ENCODE assay signal across 9 cellular contexts in the genomic region with DNA sequence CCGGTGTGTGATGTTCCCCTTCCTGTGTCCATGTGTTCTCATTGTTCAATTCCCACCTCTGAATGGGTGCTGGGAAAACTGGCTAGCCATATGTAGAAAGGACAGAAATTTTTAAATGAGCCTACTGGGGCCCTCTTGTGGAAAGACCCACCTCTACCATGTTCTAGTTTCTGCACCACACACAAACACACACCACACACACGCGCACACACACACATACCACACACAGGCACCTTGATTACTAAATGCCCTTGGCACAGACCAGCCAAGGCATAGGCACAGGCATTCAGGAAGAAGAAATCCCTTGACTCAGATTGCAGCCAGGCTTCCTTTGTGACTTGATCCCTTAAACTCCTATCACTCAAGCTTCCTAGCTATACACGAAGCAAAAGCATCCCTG.
DNase-seq lines count a peak whose midpoint lies in the region; ATAC-seq and TF ChIP-seq lines count a peak whose summit lies in the region.
"Had no signal": no experiment of that assay in that cellular context is flagged by ENCODE, and none has a peak within 500 bp of the region (broad histone marks: within the 10 kb centered on the region; RNA-seq: fewer than 3 reads in every experiment).

No MANE protein-coding gene starts in this region.

- peaks cover 2% of the 10 kb centered on the region for H3K27me3 Mint-ChIP-seq in activated CD4-positive, alpha-beta T cell treated with anti-CD3 and anti-CD28 coated beads for 36 hours
- no peaks in the 10 kb centered on the region for H3K27me3 Mint-ChIP-seq in activated naive CD8-positive, alpha-beta T cell treated with anti-CD3 and anti-CD28 coated beads, Interleukin-2, amount 50 U/mL, for 24 hours

- intact Hi-C loops in activated CD4-positive, alpha-beta T cell treated with anti-CD3 and anti-CD28 coated beads for 36 hours (cut with DNase I, micrococcal nuclease), result no loop called here

- no peaks in the 10 kb centered on the region for H3K9me3 ChIP-seq in OCI-LY1 (ENCODE audit: low read length)
- H3K9me3 ChIP-seq in thoracic aorta, result no peaks in the 10 kb centered on the region

- POLR2A ChIA-PET in activated CD4-positive, alpha-beta T cell treated with anti-CD3 and anti-CD28 coated beads for 36 hours (lab: Charles Lee), result no interaction called here

- H3K27me3 ChIP-seq in OCI-LY1 (ENCODE audit: insufficient read depth, low read length), result no peaks in the 10 kb centered on the region
- H3K27me3 ChIP-seq in thoracic aorta (replicated peaks; ENCODE audit: insufficient read depth), result no peaks in the 10 kb centered on the region

- no peak for ATAC-seq in activated CD4-positive, alpha-beta T cell treated with anti-CD3 and anti-CD28 coated beads for 36 hours
- ATAC-seq in thoracic aorta (ENCODE audit: insufficient number of reproducible peaks, low FRiP score, low read depth) (no peak), GM19035 (IDR thresholded peaks at IDR 0.05; ENCODE audit: unreplicated experiment) (no peak), HG03439 (IDR thresholded peaks at IDR 0.05; ENCODE audit: unreplicated experiment) (no peak)
- no peak for ATAC-seq in activated naive CD8-positive, alpha-beta T cell treated with anti-CD3 and anti-CD28 coated beads, Interleukin-2, amount 50 U/mL, for 24 hours

- CTCF ChIA-PET in activated CD4-positive, alpha-beta T cell treated with anti-CD3 and anti-CD28 coated beads for 36 hours (lab: Charles Lee), result interaction anchor here (1.0 kb wide), 1 partner anchor 10 kb away, joined by 4 read pairs; no protein-coding TSS in a partner anchor

- peaks cover 13% of the 10 kb centered on the region for H3K4me1 Mint-ChIP-seq in activated CD4-positive, alpha-beta T cell treated with anti-CD3 and anti-CD28 coated beads for 36 hours
- H3K4me1 Mint-ChIP-seq in activated naive CD8-positive, alpha-beta T cell treated with anti-CD3 and anti-CD28 coated beads, Interleukin-2, amount 50 U/mL, for 24 hours, result peaks cover 42% of the 10 kb centered on the region

- no peak overlapping the region for H3K9ac ChIP-seq in OCI-LY1 (ENCODE audit: low read length)

- H3K4me3 Mint-ChIP-seq in activated CD4-positive, alpha-beta T cell treated with anti-CD3 and anti-CD28 coated beads for 36 hours, result no peak overlapping the region
- H3K4me3 Mint-ChIP-seq in activated naive CD8-positive, alpha-beta T cell treated with anti-CD3 and anti-CD28 coated beads, Interleukin-2, amount 50 U/mL, for 24 hours, result no peak overlapping the region

- no peak overlapping the region for H3K27ac Mint-ChIP-seq in activated CD4-positive, alpha-beta T cell treated with anti-CD3 and anti-CD28 coated beads for 36 hours
- no peak overlapping the region for H3K27ac Mint-ChIP-seq in activated naive CD8-positive, alpha-beta T cell treated with anti-CD3 and anti-CD28 coated beads, Interleukin-2, amount 50 U/mL, for 24 hours

- H3K4me3 ChIP-seq in OCI-LY1 (ENCODE audit: low read depth, low read length, poor library complexity, severe bottlenecking) (no peak overlapping the region), thoracic aorta (no peak overlapping the region)

- no peaks in the 10 kb centered on the region for H3F3A ChIP-seq in OCI-LY1 (ENCODE audit: insufficient read depth, low read length)

- no peaks in the 10 kb centered on the region for H3K4me1 ChIP-seq in OCI-LY1 (ENCODE audit: insufficient read depth, low read length, severe bottlenecking)
- H3K4me1 ChIP-seq in thoracic aorta (ENCODE audit: control insufficient read depth in 1 of 2, low read depth in 2 of 2), result peaks cover 42 to 86% of the 10 kb centered on the region in 2 donors

- H2AFZ ChIP-seq in OCI-LY1 (ENCODE audit: low read length), result no peak overlapping the region

- TF ChIP-seq CTCF in OCI-LY1 (IDR thresholded peaks at IDR 0.05; ENCODE audit: low read length) (peak; percentile 55), thoracic aorta (IDR thresholded peaks at IDR 0.05) (no peak)

- no peak overlapping the region for H3K4me2 ChIP-seq in OCI-LY1 (ENCODE audit: low read length)

- H3K36me3 ChIP-seq in OCI-LY1 (ENCODE audit: insufficient read depth, low read length) (no peaks in the 10 kb centered on the region), thoracic aorta (no peaks in the 10 kb centered on the region)

- peak; percentile 11 for DNase-seq in activated CD4-positive, alpha-beta T cell treated with anti-CD3 and anti-CD28 coated beads for 48 hours
- no peak for DNase-seq in activated CD4-positive, alpha-beta T cell treated with anti-CD3 and anti-CD28 coated beads for 36 hours
- DNase-seq in fibroblast of peridontal ligament (ENCODE audit: extremely low read depth) (peak; percentile 23), thoracic aorta (ENCODE audit: low spot score) (no peak)
- DNase-seq in activated naive CD8-positive, alpha-beta T cell treated with anti-CD3 and anti-CD28 coated beads, Interleukin-2, amount 50 U/mL, for 24 hours, result no peak
- DNase-seq: left cardiac atrium had no signal

- H3K36me3 Mint-ChIP-seq in activated CD4-positive, alpha-beta T cell treated with anti-CD3 and anti-CD28 coated beads for 36 hours (ENCODE audit: low read depth), result no peaks in the 10 kb centered on the region
- no peaks in the 10 kb centered on the region for H3K36me3 Mint-ChIP-seq in activated naive CD8-positive, alpha-beta T cell treated with anti-CD3 and anti-CD28 coated beads, Interleukin-2, amount 50 U/mL, for 24 hours (ENCODE audit: low read depth)

- no peak overlapping the region for H3K27ac ChIP-seq in OCI-LY1 (ENCODE audit: low read depth, low read length, poor library complexity, severe bottlenecking)
- H3K27ac ChIP-seq in thoracic aorta, result peak overlapping the region; percentile 38 to 65

- no peaks in the 10 kb centered on the region for H3K79me2 ChIP-seq in OCI-LY1 (ENCODE audit: insufficient read depth, low read length)

- no peaks in the 10 kb centered on the region for H4K20me1 ChIP-seq in OCI-LY1 (ENCODE audit: insufficient read depth, low read length)

- H3K9me3 Mint-ChIP-seq in activated CD4-positive, alpha-beta T cell treated with anti-CD3 and anti-CD28 coated beads for 36 hours (ENCODE audit: low read depth), result no peaks in the 10 kb centered on the region
- H3K9me3 Mint-ChIP-seq in activated naive CD8-positive, alpha-beta T cell treated with anti-CD3 and anti-CD28 coated beads, Interleukin-2, amount 50 U/mL, for 24 hours, result no peaks in the 10 kb centered on the region

- no peaks in the 10 kb centered on the region for H3K9me2 ChIP-seq in OCI-LY1 (ENCODE audit: low read depth, low read length)

Comparison
In these comparisons a context has a peak if more than half of its experiments do, and no peak if none do; other contexts are left out.
1. DNase-seq: peak in activated CD4-positive, alpha-beta T cell treated with anti-CD3 and anti-CD28 coated beads for 48 hours (single experiment) and fibroblast of peridontal ligament (single experiment); none in activated CD4-positive, alpha-beta T cell treated with anti-CD3 and anti-CD28 coated beads for 36 hours (single experiment), thoracic aorta (single experiment) and activated naive CD8-positive, alpha-beta T cell treated with anti-CD3 and anti-CD28 coated beads, Interleukin-2, amount 50 U/mL, for 24 hours (single experiment).